In genomic region chr10:3853547-3853989, GRCh38 we compare ENCODE assay signal across 9 cellular contexts.
DNase-seq lines count a peak whose midpoint lies in the region; ATAC-seq, FAIRE-seq and TF ChIP-seq lines count a peak whose summit lies in the region.
"Had no signal": no experiment of that assay in that cellular context is flagged by ENCODE, and none has a peak within 500 bp of the region (broad histone marks: within the 10 kb centered on the region; RNA-seq: fewer than 3 reads in every experiment).

No MANE protein-coding gene starts in this region.

- intact Hi-C loops in CD4-positive, alpha-beta memory T cell (cut with micrococcal nuclease) = no loop called here
- intact Hi-C loops in pancreas (cut with DNase I) = no loop called here

- H3K36me3 ChIP-seq in CD4-positive, alpha-beta memory T cell (ENCODE audit: insufficient read depth, low read length) = no peaks in the 10 kb centered on the region
- H3K36me3 ChIP-seq in pancreas = no peaks in the 10 kb centered on the region

- peak overlapping the region in 1 of 8 donors; percentile 15 for H3K4me3 Mint-ChIP-seq in CD4-positive, alpha-beta memory T cell

- peak; percentile 28 to 55 (median 40) for ATAC-seq in pancreas

- H3K4me1 ChIP-seq in CD4-positive, alpha-beta memory T cell (ENCODE audit: insufficient read depth, low read length) = peaks cover 29% of the 10 kb centered on the region
- H3K4me1 ChIP-seq in pancreas = peaks cover 20 to 28% (median 26%) of the 10 kb centered on the region in 3 donors

- H3K27ac ChIP-seq in CD4-positive, alpha-beta memory T cell (ENCODE audit: low read depth, low read length) = peak overlapping the region; percentile 55
- H3K27ac ChIP-seq in pancreas = peak overlapping the region; percentile 60 to 96 (median 84)

- no peaks in the 10 kb centered on the region for H3K27me3 Mint-ChIP-seq in CD4-positive, alpha-beta memory T cell

- POLR2A ChIA-PET in CD4-positive, alpha-beta memory T cell (lab: Charles Lee; ENCODE audit: partially characterized antibody) = interaction anchor here (1.3 to 10.1 kb wide), 12 partner anchors 13 to 222 kb away, joined by 3 to 253 read pairs (median 12); partner anchors contain the start of gene KLF6

- peak overlapping the region in 6 of 7 donors; percentile 31 to 92 (median 53) for H3K27ac Mint-ChIP-seq in CD4-positive, alpha-beta memory T cell

- CTCF ChIA-PET in CD4-positive, alpha-beta memory T cell (lab: Charles Lee; ENCODE audit: partially characterized antibody) = interaction anchor here (0.9 kb wide), 1 partner anchor 13 kb away, joined by 3 read pairs; no protein-coding TSS in a partner anchor

- TF ChIP-seq CTCF in fibroblast of the aortic adventitia (IDR thresholded peaks at IDR 0.05; ENCODE audit: insufficient read depth, low read length) (no peak), pancreas (IDR thresholded peaks at IDR 0.05) (no peak)

- DNase-seq in CD4-positive, alpha-beta memory T cell = no peak
- peak; percentile 12 for DNase-seq in RCC 7860 (ENCODE audit: low spot score)
- peak; percentile 32 for DNase-seq in fibroblast of the aortic adventitia (ENCODE audit: low read depth)
- peak in 3 of 6 donors; percentile 60 to 67 (median 63) for DNase-seq in pancreas
- no peak for DNase-seq in RPMI8226
- DNase-seq in NOMO-1 treated with dmso at 0.1 percent for 144 hours (lab: John Stamatoyannopoulos, UW; ENCODE audit: unreplicated experiment) = no peak
- DNase-seq in SKM-1 (lab: John Stamatoyannopoulos, UW; ENCODE audit: unreplicated experiment) = no peak
- no peak for DNase-seq in iPS-NIHi11 (ENCODE audit: low spot score)
- DNase-seq: stimulated activated naive CD4-positive, alpha-beta T cell treated with Interleukin-2 at 50 U/mL for 16 hours had no signal

- 58 to 59% methylated on average over 6 of the region's 6 CpGs for WGBS in pancreas, 2 donors

- FAIRE-seq in RCC 7860 (lab: Jason Lieb, UNC) (no peak), pancreas (lab: Jason Lieb, UNC) (no peak)

- H3K27me3 ChIP-seq in CD4-positive, alpha-beta memory T cell (ENCODE audit: insufficient read depth, low read length) = no peaks in the 10 kb centered on the region
- H3K27me3 ChIP-seq in pancreas = no peaks in the 10 kb centered on the region

- H3K36me3 Mint-ChIP-seq in CD4-positive, alpha-beta memory T cell = no peaks in the 10 kb centered on the region

- no peak overlapping the region for H3K4me3 ChIP-seq in CD4-positive, alpha-beta memory T cell (ENCODE audit: low read length in 2 of 2)
- H3K4me3 ChIP-seq in fibroblast of the aortic adventitia (ENCODE audit: low read depth, low read length) = no peak overlapping the region
- no peak overlapping the region for H3K4me3 ChIP-seq in pancreas

- peaks cover 15 to 45% (median 30%) of the 10 kb centered on the region in 4 donors for H3K4me1 Mint-ChIP-seq in CD4-positive, alpha-beta memory T cell

- peaks cover 0 to 2% (median 0%) of the 10 kb centered on the region in 8 donors for H3K9me3 Mint-ChIP-seq in CD4-positive, alpha-beta memory T cell

- no peaks in the 10 kb centered on the region for H3K9me3 ChIP-seq in CD4-positive, alpha-beta memory T cell (ENCODE audit: control insufficient read depth in 1 of 2, low read length in 2 of 2)
- H3K9me3 ChIP-seq in pancreas = no peaks in the 10 kb centered on the region

Comparison
In these comparisons a context has a peak if more than half of its experiments do, and no peak if none do; other contexts are left out.
1. DNase-seq: peak in RCC 7860 (single experiment) and fibroblast of the aortic adventitia (single experiment); none in CD4-positive, alpha-beta memory T cell (0 of 5), RPMI8226 (single experiment), NOMO-1 treated with dmso at 0.1 percent for 144 hours (single experiment), SKM-1 (single experiment) and iPS-NIHi11 (single experiment).